ENCODE assay signal across 16 cellular contexts in genomic region chr20:32142991-32143390, GRCh38. TPM values are rescaled to one million over a fixed set of nuclear protein-coding genes. Genes with fewer than 3 reads are reported as not detected.
DNase-seq lines count a peak whose midpoint lies in the region; ATAC-seq and TF ChIP-seq lines count a peak whose summit lies in the region.
"Had no signal": no experiment of that assay in that cellular context is flagged by ENCODE, and none has a peak within 500 bp of the region (broad histone marks: within the 10 kb centered on the region; RNA-seq: fewer than 3 reads in every experiment).

No MANE protein-coding gene starts in this region.

- peak overlapping the region in 2 of 3 donors; percentile 36 to 65 for H3K27ac Mint-ChIP-seq in CD4-positive, CD25-positive, alpha-beta regulatory T cell
- H3K27ac Mint-ChIP-seq in endothelial cell (ENCODE audit: unreplicated experiment): no peak overlapping the region
- H3K27ac Mint-ChIP-seq: CD8-positive, alpha-beta T cell had no signal

- peaks cover 0 to 2% (median 0%) of the 10 kb centered on the region in 7 donors for H3K9me3 Mint-ChIP-seq in CD4-positive, CD25-positive, alpha-beta regulatory T cell
- H3K9me3 Mint-ChIP-seq in endothelial cell (ENCODE audit: unreplicated experiment): no peaks in the 10 kb centered on the region
- H3K9me3 Mint-ChIP-seq: CD8-positive, alpha-beta T cell; H9 had no signal

- no peak overlapping the region for H3K14ac ChIP-seq in neuronal stem cell (ENCODE audit: low read length)

- ATAC-seq in CD4-positive, CD25-positive, alpha-beta regulatory T cell (ENCODE audit: low read depth in 2 of 2): no peak
- no peak for ATAC-seq in gastroesophageal sphincter
- ATAC-seq: CD8-positive, alpha-beta T cell had no signal

- no peak overlapping the region for H2BK12ac ChIP-seq in neuronal stem cell (ENCODE audit: low read length)

- H3K18ac ChIP-seq in neuronal stem cell (ENCODE audit: low read length): no peak overlapping the region

- no peak overlapping the region for H4K8ac ChIP-seq in neuronal stem cell (ENCODE audit: low read depth, low read length)

- H3K36me3 ChIP-seq in CD4-positive, CD25-positive, alpha-beta regulatory T cell (ENCODE audit: control insufficient read depth, insufficient read depth, low read length): peaks cover 90% of the 10 kb centered on the region
- H3K36me3 ChIP-seq in neuronal stem cell (replicated peaks in 1 of 2; ENCODE audit: control insufficient read depth in 2 of 2, insufficient read depth in 2 of 2, low read length in 2 of 2) (peaks cover 62 to 95% of the 10 kb centered on the region in 2 donors), gastroesophageal sphincter (peaks cover 0 to 98% of the 10 kb centered on the region in 2 donors)

- H2AFZ ChIP-seq in neuronal stem cell (ENCODE audit: low read length): no peak overlapping the region

- H2BK120ac ChIP-seq in neuronal stem cell (ENCODE audit: low read depth, low read length): no peak overlapping the region

- no peak for TF ChIP-seq EP300 in gastroesophageal sphincter (IDR thresholded peaks at IDR 0.05)

- no peak overlapping the region for H3K4me3 ChIP-seq in CD4-positive, CD25-positive, alpha-beta regulatory T cell (ENCODE audit: low read depth, low read length)
- no peak overlapping the region for H3K4me3 ChIP-seq in neuronal stem cell (ENCODE audit: low read length in 2 of 2)
- H3K4me3 ChIP-seq in gastroesophageal sphincter: no peak overlapping the region

- H3K27me3 ChIP-seq in CD4-positive, CD25-positive, alpha-beta regulatory T cell (ENCODE audit: control insufficient read depth, insufficient read depth, low read length): no peaks in the 10 kb centered on the region
- H3K27me3 ChIP-seq in neuronal stem cell (ENCODE audit: control insufficient read depth in 3 of 3, insufficient read depth in 3 of 3, low read depth in 1 of 3, low read length in 3 of 3) (no peaks in the 10 kb centered on the region), gastroesophageal sphincter (no peaks in the 10 kb centered on the region)

- H3K79me1 ChIP-seq in neuronal stem cell (ENCODE audit: low read depth, low read length): peaks cover 4% of the 10 kb centered on the region

- no peak overlapping the region for H2BK5ac ChIP-seq in neuronal stem cell (ENCODE audit: low read length)

- H4K91ac ChIP-seq in neuronal stem cell (ENCODE audit: low read depth, low read length, poor library complexity): no peak overlapping the region

- peak overlapping the region; percentile 26 for H3K9ac ChIP-seq in neuronal stem cell (ENCODE audit: low read depth, low read length, poor library complexity)

- no peak overlapping the region for H3K4me2 ChIP-seq in neuronal stem cell (ENCODE audit: insufficient read depth, low read length, poor library complexity, severe bottlenecking)

- no peak overlapping the region for H3K4ac ChIP-seq in neuronal stem cell (ENCODE audit: low read length)

- no peaks in the 10 kb centered on the region for H3K4me1 Mint-ChIP-seq in CD4-positive, CD25-positive, alpha-beta regulatory T cell
- no peaks in the 10 kb centered on the region for H3K4me1 Mint-ChIP-seq in endothelial cell (ENCODE audit: unreplicated experiment)
- H3K4me1 Mint-ChIP-seq: H9 had no signal

- peaks cover 68% of the 10 kb centered on the region for H3K36me3 Mint-ChIP-seq in CD4-positive, CD25-positive, alpha-beta regulatory T cell
- peaks cover 63% of the 10 kb centered on the region for H3K36me3 Mint-ChIP-seq in endothelial cell (ENCODE audit: low read depth, unreplicated experiment)

- no peak overlapping the region for H3K23ac ChIP-seq in neuronal stem cell (ENCODE audit: low read depth, low read length, poor library complexity)

- no peaks in the 10 kb centered on the region for H3K4me1 ChIP-seq in CD4-positive, CD25-positive, alpha-beta regulatory T cell (ENCODE audit: control insufficient read depth, insufficient read depth, low read length, poor library complexity, severe bottlenecking)
- H3K4me1 ChIP-seq in neuronal stem cell (ENCODE audit: control insufficient read depth in 2 of 2, insufficient read depth in 1 of 2, low read depth in 1 of 2, low read length in 2 of 2): no peaks in the 10 kb centered on the region
- H3K4me1 ChIP-seq in gastroesophageal sphincter: no peaks in the 10 kb centered on the region

- H3K4me3 Mint-ChIP-seq in CD4-positive, CD25-positive, alpha-beta regulatory T cell: no peak overlapping the region
- H3K4me3 Mint-ChIP-seq in endothelial cell (ENCODE audit: unreplicated experiment): peak overlapping the region; percentile 34
- H3K4me3 Mint-ChIP-seq: CD8-positive, alpha-beta T cell; H9 had no signal

- TF ChIP-seq POLR2A in gastroesophageal sphincter (IDR thresholded peaks at IDR 0.05): no peak

- no peak overlapping the region for H2BK15ac ChIP-seq in neuronal stem cell (ENCODE audit: low read length)

- TF ChIP-seq CTCF in endothelial cell (IDR thresholded peaks at IDR 0.05; ENCODE audit: unreplicated experiment) (no peak), gastroesophageal sphincter (IDR thresholded peaks at IDR 0.05) (no peak)

- no peak overlapping the region for H3K27ac ChIP-seq in CD4-positive, CD25-positive, alpha-beta regulatory T cell (ENCODE audit: insufficient read depth, low read length, poor library complexity, severe bottlenecking)
- no peak overlapping the region for H3K27ac ChIP-seq in neuronal stem cell (replicated peaks; ENCODE audit: low read length)
- H3K27ac ChIP-seq in gastroesophageal sphincter: no peak overlapping the region
- H3K27ac ChIP-seq: C4-2B had no signal

- H2AK5ac ChIP-seq in neuronal stem cell (ENCODE audit: low read depth, low read length): no peak overlapping the region

- H3K27me3 Mint-ChIP-seq in CD4-positive, CD25-positive, alpha-beta regulatory T cell: peaks cover 4% of the 10 kb centered on the region
- peaks cover 9% of the 10 kb centered on the region for H3K27me3 Mint-ChIP-seq in endothelial cell (ENCODE audit: unreplicated experiment)

- WGBS in neuronal stem cell (ENCODE audit: extremely low coverage in 2 of 2, insufficient read length in 2 of 2, insufficient replicate concordance in 1 of 2), 2 donors: no CpG with 5 or more reads among the region's 15 CpGs
- WGBS in gastroesophageal sphincter (ENCODE audit: low coverage in 1 of 2), 2 donors: 90 to 95% methylated on average over 9 to 10 of the region's 15 CpGs

- no peaks in the 10 kb centered on the region for H3K9me3 ChIP-seq in CD4-positive, CD25-positive, alpha-beta regulatory T cell (ENCODE audit: control insufficient read depth in 2 of 2, low read length in 2 of 2)
- H3K9me3 ChIP-seq in neuronal stem cell (replicated peaks in 1 of 2; ENCODE audit: control insufficient read depth in 2 of 2, insufficient read depth in 1 of 2, low read depth in 1 of 2, low read length in 2 of 2) (no peaks in the 10 kb centered on the region), gastroesophageal sphincter (no peaks in the 10 kb centered on the region)

- DNase-seq in AG20443 (ENCODE audit: low spot score) (peak; percentile 2), endothelial cell (ENCODE audit: low spot score) (no peak), neuronal stem cell (ENCODE audit: low spot score) (no peak), H4 (ENCODE audit: low spot score) (no peak)
- no peak for DNase-seq in CD4-positive, CD25-positive, alpha-beta regulatory T cell
- DNase-seq in effector CD8-positive, alpha-beta T cell (lab: John Stamatoyannopoulos, UW): no peak
- DNase-seq: ACHN; AML-193; Calu3; CD8-positive, alpha-beta T cell; DMS79 treated with DMSO at 0.1 percent for 48 hours; GF-D8; GOT3; H9 had no signal

RNA-seq across cellular contexts. Expression of gene TM9SF4, which starts 33.5 kb away (rescaled TPM):
- 36.3 TPM for total RNA-seq in CD4-positive, CD25-positive, alpha-beta regulatory T cell
- polyA plus RNA-seq in CD4-positive, CD25-positive, alpha-beta regulatory T cell: 10 to 100 TPM; 28.7 to 31.4 (median 29.4) TPM
- 46.0 TPM for total RNA-seq in endothelial cell (ENCODE audit: unreplicated experiment)
- polyA plus RNA-seq in neuronal stem cell (2013, experiment 1 of 2): 48.3 TPM
- polyA plus RNA-seq in neuronal stem cell (2013, experiment 2 of 2): 48.3 TPM
- total RNA-seq in gastroesophageal sphincter: 10 to 100 TPM; 20.7 to 32.6 (median 22.9) TPM
- total RNA-seq in H4 (2014; rRNA removed; shearing (Covaris generic)): 30.5 and 39.7 TPM in 2 replicates
